11 cellular contexts compared by ENCODE assay signal in the genomic region with DNA sequence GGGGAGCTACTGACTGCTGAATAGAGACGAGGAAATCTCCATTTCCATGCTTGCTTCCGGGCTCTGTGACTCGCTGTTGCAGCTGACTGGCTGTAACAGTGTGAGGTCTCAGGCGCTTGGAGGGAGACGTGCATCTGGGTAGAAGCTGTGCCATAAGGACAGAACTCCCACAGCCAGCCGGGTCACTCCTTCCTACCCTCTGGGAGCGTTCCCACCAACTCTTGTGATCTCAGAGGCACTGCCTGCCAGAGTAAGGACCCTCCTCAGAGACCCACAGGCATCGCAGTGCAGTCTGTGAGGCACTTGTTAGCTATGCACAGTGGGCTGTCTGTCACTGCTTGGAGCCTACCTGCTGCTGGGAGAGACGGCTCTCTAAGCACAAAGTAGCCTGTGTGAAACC.
A peak's percentile ranks its signal among the peaks of the same experiment; 100 is the strongest.
DNase-seq lines count a peak whose midpoint lies in the region; ATAC-seq and TF ChIP-seq lines count a peak whose summit lies in the region.
"Had no signal": no experiment of that assay in that cellular context is flagged by ENCODE, and none has a peak within 500 bp of the region (broad histone marks: within the 10 kb centered on the region; RNA-seq: fewer than 3 reads in every experiment).

No MANE protein-coding gene starts in this region.

- peak overlapping the region; percentile 45 for H3K4me3 ChIP-seq in epithelial cell of proximal tubule (ENCODE audit: low read depth, low read length)
- H3K4me3 ChIP-seq: BLaER1 treated with 17β-estradiol and CSF1 and Interleukin-3, amounts not matched to agents 10 nM and 100 nM had no signal

- H3K4me3 Mint-ChIP-seq in activated T-cell treated with anti-CD3 and anti-CD28 coated beads, Interleukin-2, amount 50 U/mL, for 72 hours = no peak overlapping the region
- H3K4me3 Mint-ChIP-seq: effector memory CD8-positive, alpha-beta T cell had no signal

- DNase-seq in epithelial cell of proximal tubule (ENCODE audit: low read depth) (no peak), pons (ENCODE audit: low spot score) (peak; percentile 47), HuH-7 (ENCODE audit: low spot score) (no peak), T1000 (lab: John Stamatoyannopoulos, UW) (no peak)
- DNase-seq in activated T-cell treated with anti-CD3 and anti-CD28 coated beads, Interleukin-2, amount 50 U/mL, for 72 hours = no peak
- DNase-seq in stimulated activated naive CD8-positive, alpha-beta T cell treated with anti-CD3 and anti-CD28 coated beads, Interleukin-15, Interleukin-2, amounts not matched to agents 100 U/mL and 50 U/mL, for 24 hours = no peak
- DNase-seq: effector memory CD8-positive, alpha-beta T cell; NCI-H526 treated with DMSO at 0.1 percent for 48 hours had no signal

- H3K36me3 Mint-ChIP-seq in activated T-cell treated with anti-CD3 and anti-CD28 coated beads, Interleukin-2, amount 50 U/mL, for 72 hours (ENCODE audit: insufficient read depth in 2 of 2) = no peaks in the 10 kb centered on the region

- no peak for TF ChIP-seq CTCF in epithelial cell of proximal tubule (conservative IDR thresholded peaks at IDR 0.05; ENCODE audit: low read depth, low read length)

- H3K4me1 Mint-ChIP-seq in activated T-cell treated with anti-CD3 and anti-CD28 coated beads, Interleukin-2, amount 50 U/mL, for 72 hours (ENCODE audit: low read depth) = no peaks in the 10 kb centered on the region

- ATAC-seq in GM19043 (IDR thresholded peaks at IDR 0.05; ENCODE audit: low read depth, unreplicated experiment) = peak; percentile 64
- ATAC-seq in HG03442 (IDR thresholded peaks at IDR 0.05; ENCODE audit: unreplicated experiment) = peak; percentile 69
- ATAC-seq in activated T-cell treated with anti-CD3 and anti-CD28 coated beads, Interleukin-2, amount 50 U/mL, for 72 hours (replicated peaks in 1 of 2) = no peak
- ATAC-seq in stimulated activated naive CD8-positive, alpha-beta T cell treated with anti-CD3 and anti-CD28 coated beads, Interleukin-15, Interleukin-2, amounts not matched to agents 100 U/mL and 50 U/mL, for 24 hours = no peak
- ATAC-seq: effector memory CD8-positive, alpha-beta T cell had no signal

- H3K9me3 Mint-ChIP-seq in activated T-cell treated with anti-CD3 and anti-CD28 coated beads, Interleukin-2, amount 50 U/mL, for 72 hours = no peaks in the 10 kb centered on the region
- H3K9me3 Mint-ChIP-seq: effector memory CD8-positive, alpha-beta T cell had no signal

- peaks cover 13% of the 10 kb centered on the region for H3K27me3 Mint-ChIP-seq in activated T-cell treated with anti-CD3 and anti-CD28 coated beads, Interleukin-2, amount 50 U/mL, for 72 hours (ENCODE audit: low read depth)
- H3K27me3 Mint-ChIP-seq: effector memory CD8-positive, alpha-beta T cell had no signal

- no peak overlapping the region for H3K27ac Mint-ChIP-seq in activated T-cell treated with anti-CD3 and anti-CD28 coated beads, Interleukin-2, amount 50 U/mL, for 72 hours
- H3K27ac Mint-ChIP-seq: effector memory CD8-positive, alpha-beta T cell had no signal

Comparison
In these comparisons a context has a peak if more than half of its experiments do, and no peak if none do; other contexts are left out.
1. ATAC-seq: peak in GM19043 (single experiment) and HG03442 (single experiment); none in activated T-cell treated with anti-CD3 and anti-CD28 coated beads, Interleukin-2, amount 50 U/mL, for 72 hours (0 of 2) and stimulated activated naive CD8-positive, alpha-beta T cell treated with anti-CD3 and anti-CD28 coated beads, Interleukin-15, Interleukin-2, amounts not matched to agents 100 U/mL and 50 U/mL, for 24 hours (single experiment).